In genomic region chr20:43588526-43588925, GRCh38 we compare ENCODE assay signal across 1 cellular context. TPM values are rescaled to one million over a fixed set of nuclear protein-coding genes. Genes with fewer than 3 reads are reported as not detected.
"Had no signal": no experiment of that assay in that cellular context is flagged by ENCODE, and none has a peak within 500 bp of the region (broad histone marks: within the 10 kb centered on the region; RNA-seq: fewer than 3 reads in every experiment).

No MANE protein-coding gene starts in this region.

RNA-seq across cellular contexts. Expression of gene SGK2, which starts 29.7 kb away (rescaled TPM):
- total RNA-seq: T-helper 1 cell treated with Interleukin-12 subunit alpha and Interleukin-12 subunit beta and Interleukin-4 antibody, amounts not matched to agents 30 ng/mL and 1 ng/mL, for 36 hours had no signal
